ENCODE assay signal across 1 cellular context in the genomic region with DNA sequence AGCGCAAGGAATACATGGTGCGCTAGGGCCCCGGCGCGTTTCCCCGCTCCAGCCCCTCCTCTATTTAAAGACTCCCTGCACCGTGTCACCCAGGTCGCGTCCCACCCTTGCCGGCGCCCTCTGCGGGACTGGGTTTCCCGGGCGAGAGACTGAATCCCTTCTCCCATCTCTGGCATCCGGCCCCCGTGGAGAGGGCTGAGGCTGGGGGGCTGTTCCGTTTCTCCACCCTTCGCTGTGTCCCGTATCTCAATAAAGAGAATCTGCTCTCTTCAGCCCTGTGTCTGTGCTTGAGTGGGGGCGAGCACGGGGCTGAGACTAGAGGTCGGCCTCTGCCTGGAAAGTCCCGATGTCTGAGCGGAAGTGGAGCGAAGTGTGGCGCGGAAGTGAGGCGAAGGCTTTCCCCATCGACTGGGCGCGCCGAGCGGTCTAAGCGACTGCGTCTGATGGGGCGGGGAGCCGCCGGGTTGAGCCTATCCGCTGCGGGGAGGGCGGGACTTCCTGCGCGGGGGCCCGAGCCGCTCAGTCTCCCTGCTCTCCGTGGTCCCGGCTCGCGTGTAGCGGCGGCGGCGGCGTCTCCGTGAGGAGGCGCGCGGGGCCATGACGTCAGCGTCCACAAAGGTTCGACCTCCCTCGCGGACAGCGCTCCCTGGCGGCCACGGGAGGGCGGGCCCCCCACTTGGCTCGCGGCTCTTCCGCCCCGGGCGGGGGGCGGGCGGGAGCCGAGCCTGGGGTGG.
TF ChIP-seq lines count a peak whose summit lies in the region.

No MANE protein-coding gene starts in this region.

TF ChIP-seq in HepG2, 621 proteins besides CTCF, POLR2A, EP300 and RAD21 (continued from another document and continues in another):
- TF ChIP-seq ZBTB10 (CRISPR knock-in tag; IDR thresholded peaks at IDR 0.05; ENCODE audit: borderline replicate concordance) (no peak), KLF6 (CRISPR knock-in tag; IDR thresholded peaks at IDR 0.05) (0 out of 2 replicates have a peak, but pooled peaks have one; percentile 33), JUNB (CRISPR knock-in tag; IDR thresholded peaks at IDR 0.05; ENCODE audit: borderline replicate concordance) (no peak; the same call in 1 of the 2 replicates), ZNF256 (CRISPR knock-in tag; conservative IDR thresholded peaks at IDR 0.05) (no peak), RAD51 (IDR thresholded peaks at IDR 0.05; ENCODE audit: borderline replicate concordance) (no peak), MLXIP (CRISPR knock-in tag; IDR thresholded peaks at IDR 0.05; ENCODE audit: borderline replicate concordance) (no peak), HDAC1 (CRISPR knock-in tag; IDR thresholded peaks at IDR 0.05) (peak; percentile 92), ZNF431 (CRISPR knock-in tag; IDR thresholded peaks at IDR 0.05; ENCODE audit: borderline replicate concordance, low read depth) (no peak), SRSF9 (IDR thresholded peaks at IDR 0.05; ENCODE audit: borderline replicate concordance, insufficient read depth, low read depth, low read length, poor library complexity, severe bottlenecking) (no peak), BCLAF1 (IDR thresholded peaks at IDR 0.05) (no peak), ZNF432 (CRISPR knock-in tag; IDR thresholded peaks at IDR 0.05; ENCODE audit: borderline replicate concordance) (no peak), USF2 (IDR thresholded peaks at IDR 0.05; ENCODE audit: low read depth, low read length) (no peak), USF2 (CRISPR knock-in tag; IDR thresholded peaks at IDR 0.05; ENCODE audit: borderline replicate concordance) (0 out of 2 replicates have a peak, but pooled peaks have one; percentile 49), SNRNP70 (IDR thresholded peaks at IDR 0.05; ENCODE audit: low read depth, low read length) (no peak), GTF3A (CRISPR knock-in tag; conservative IDR thresholded peaks at IDR 0.05) (no peak), RBFOX2 (IDR thresholded peaks at IDR 0.05; ENCODE audit: low read depth, low read length) (peak; percentile 96), HOXA7 (CRISPR knock-in tag; IDR thresholded peaks at IDR 0.05) (no peak), MTA3 (CRISPR knock-in tag; IDR thresholded peaks at IDR 0.05) (no peak), KDM5B (CRISPR knock-in tag; IDR thresholded peaks at IDR 0.05; ENCODE audit: borderline replicate concordance) (peak; percentile 87; the same call in 1 of the 2 replicates), MXD4 (CRISPR knock-in tag; IDR thresholded peaks at IDR 0.05) (no peak; the same call in 1 of the 2 replicates), ZNF777 (CRISPR knock-in tag; IDR thresholded peaks at IDR 0.05) (0 out of 2 replicates have a peak, but pooled peaks have one; percentile 16), ZGPAT (CRISPR knock-in tag; IDR thresholded peaks at IDR 0.05) (peak; percentile 87), NFE2 (CRISPR knock-in tag; IDR thresholded peaks at IDR 0.05) (no peak), ZNF460 (CRISPR knock-in tag; IDR thresholded peaks at IDR 0.05; ENCODE audit: borderline replicate concordance) (no peak; the same call in 1 of the 2 replicates), ZNF530 (CRISPR knock-in tag; IDR thresholded peaks at IDR 0.05; ENCODE audit: low read depth) (no peak), CCAR2 (optimal IDR thresholded peaks at IDR 0.05; ENCODE audit: low read depth, low read length) (no peak), CREB3 (CRISPR knock-in tag; IDR thresholded peaks at IDR 0.05) (no peak), MZF1 (CRISPR knock-in tag; IDR thresholded peaks at IDR 0.05; ENCODE audit: borderline replicate concordance) (no peak)
- TF ChIP-seq, protein P1, sequence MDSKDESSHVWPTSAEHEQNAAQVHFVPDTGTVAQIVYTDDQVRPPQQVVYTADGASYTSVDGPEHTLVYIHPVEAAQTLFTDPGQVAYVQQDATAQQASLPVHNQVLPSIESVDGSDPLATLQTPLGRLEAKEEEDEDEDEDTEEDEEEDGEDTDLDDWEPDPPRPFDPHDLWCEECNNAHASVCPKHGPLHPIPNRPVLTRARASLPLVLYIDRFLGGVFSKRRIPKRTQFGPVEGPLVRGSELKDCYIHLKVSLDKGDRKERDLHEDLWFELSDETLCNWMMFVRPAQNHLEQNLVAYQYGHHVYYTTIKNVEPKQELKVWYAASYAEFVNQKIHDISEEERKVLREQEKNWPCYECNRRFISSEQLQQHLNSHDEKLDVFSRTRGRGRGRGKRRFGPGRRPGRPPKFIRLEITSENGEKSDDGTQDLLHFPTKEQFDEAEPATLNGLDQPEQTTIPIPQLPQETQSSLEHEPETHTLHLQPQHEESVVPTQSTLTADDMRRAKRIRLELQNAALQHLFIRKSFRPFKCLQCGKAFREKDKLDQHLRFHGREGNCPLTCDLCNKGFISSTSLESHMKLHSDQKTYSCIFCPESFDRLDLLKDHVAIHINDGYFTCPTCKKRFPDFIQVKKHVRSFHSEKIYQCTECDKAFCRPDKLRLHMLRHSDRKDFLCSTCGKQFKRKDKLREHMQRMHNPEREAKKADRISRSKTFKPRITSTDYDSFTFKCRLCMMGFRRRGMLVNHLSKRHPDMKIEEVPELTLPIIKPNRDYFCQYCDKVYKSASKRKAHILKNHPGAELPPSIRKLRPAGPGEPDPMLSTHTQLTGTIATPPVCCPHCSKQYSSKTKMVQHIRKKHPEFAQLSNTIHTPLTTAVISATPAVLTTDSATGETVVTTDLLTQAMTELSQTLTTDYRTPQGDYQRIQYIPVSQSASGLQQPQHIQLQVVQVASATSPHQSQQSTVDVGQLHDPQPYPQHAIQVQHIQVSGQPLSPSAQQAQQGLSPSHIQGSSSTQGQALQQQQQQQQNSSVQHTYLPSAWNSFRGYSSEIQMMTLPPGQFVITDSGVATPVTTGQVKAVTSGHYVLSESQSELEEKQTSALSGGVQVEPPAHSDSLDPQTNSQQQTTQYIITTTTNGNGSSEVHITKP (CRISPR knock-in tag; IDR thresholded peaks at IDR 0.05; ENCODE audit: low read depth): peak; percentile 93
- TF ChIP-seq, protein P2, sequence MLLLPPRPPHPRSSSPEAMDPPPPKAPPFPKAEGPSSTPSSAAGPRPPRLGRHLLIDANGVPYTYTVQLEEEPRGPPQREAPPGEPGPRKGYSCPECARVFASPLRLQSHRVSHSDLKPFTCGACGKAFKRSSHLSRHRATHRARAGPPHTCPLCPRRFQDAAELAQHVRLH (CRISPR knock-in tag; IDR thresholded peaks at IDR 0.05; ENCODE audit: borderline replicate concordance, low read depth): no peak; the same call in 1 of the 2 replicates
- TF ChIP-seq, protein P3, sequence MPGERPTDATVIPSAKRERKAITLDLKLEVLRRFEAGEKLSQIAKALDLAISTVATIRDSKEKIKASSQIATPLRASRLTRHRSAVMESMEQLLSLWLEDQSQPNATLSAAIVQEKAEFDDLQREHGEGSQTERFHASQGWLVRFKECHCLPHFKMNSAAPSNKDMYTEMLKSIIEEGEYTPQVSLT (CRISPR knock-in tag; IDR thresholded peaks at IDR 0.05; ENCODE audit: borderline replicate concordance, low read depth): no peak
- TF ChIP-seq, protein P4, sequence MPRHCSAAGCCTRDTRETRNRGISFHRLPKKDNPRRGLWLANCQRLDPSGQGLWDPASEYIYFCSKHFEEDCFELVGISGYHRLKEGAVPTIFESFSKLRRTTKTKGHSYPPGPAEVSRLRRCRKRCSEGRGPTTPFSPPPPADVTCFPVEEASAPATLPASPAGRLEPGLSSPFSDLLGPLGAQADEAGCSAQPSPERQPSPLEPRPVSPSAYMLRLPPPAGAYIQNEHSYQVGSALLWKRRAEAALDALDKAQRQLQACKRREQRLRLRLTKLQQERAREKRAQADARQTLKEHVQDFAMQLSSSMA (CRISPR knock-in tag; IDR thresholded peaks at IDR 0.05): peak; percentile 99
- TF ChIP-seq, protein P5, sequence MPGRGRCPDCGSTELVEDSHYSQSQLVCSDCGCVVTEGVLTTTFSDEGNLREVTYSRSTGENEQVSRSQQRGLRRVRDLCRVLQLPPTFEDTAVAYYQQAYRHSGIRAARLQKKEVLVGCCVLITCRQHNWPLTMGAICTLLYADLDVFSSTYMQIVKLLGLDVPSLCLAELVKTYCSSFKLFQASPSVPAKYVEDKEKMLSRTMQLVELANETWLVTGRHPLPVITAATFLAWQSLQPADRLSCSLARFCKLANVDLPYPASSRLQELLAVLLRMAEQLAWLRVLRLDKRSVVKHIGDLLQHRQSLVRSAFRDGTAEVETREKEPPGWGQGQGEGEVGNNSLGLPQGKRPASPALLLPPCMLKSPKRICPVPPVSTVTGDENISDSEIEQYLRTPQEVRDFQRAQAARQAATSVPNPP (CRISPR knock-in tag; IDR thresholded peaks at IDR 0.05): no peak
